Comparison of ENCODE assay signal across 19 cellular contexts in the genomic region with DNA sequence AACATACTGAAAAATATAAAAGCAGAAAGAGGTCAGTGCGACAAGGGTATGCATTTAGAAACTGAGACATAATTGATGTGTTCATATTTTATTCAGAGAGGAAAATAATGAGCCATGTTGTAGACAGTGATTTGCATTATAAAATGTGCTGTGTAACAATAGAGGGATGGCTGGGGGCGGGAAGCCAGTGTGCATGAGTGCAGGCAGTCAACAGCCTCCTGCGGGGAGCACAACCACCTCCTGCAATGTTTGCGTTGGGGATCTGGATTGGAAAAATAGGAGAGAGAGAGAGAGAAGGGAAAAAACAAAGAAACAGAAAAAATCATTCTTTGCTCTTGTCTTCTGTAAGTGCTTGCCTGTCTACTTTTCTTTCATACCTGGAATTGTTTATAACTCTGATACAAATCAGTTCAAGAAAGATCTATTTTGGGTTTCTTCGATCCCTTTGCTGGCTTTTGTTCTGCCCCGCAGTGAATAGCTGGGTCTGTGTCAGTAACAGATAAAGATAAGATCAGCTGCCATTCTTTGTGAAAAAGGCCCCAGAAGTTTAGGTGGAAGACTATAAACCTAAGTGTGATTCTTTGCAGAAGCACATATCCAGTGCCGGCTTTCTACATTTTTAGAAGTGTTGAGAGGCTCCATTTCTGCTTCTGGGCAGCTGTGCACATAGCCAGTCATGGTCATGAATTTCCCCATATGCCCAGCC.
"Had no signal": no experiment of that assay in that cellular context is flagged by ENCODE, and none has a peak within 500 bp of the region (broad histone marks: within the 10 kb centered on the region; RNA-seq: fewer than 3 reads in every experiment).

No MANE protein-coding gene starts in this region.

- H3K4me3 Mint-ChIP-seq: activated CD4-positive, alpha-beta T cell treated with anti-CD3 and anti-CD28 coated beads for 36 hours; activated naive CD8-positive, alpha-beta T cell treated with anti-CD3 and anti-CD28 coated beads for 36 hours; T-helper 17 cell had no signal

- H3K27me3 ChIP-seq: esophagus squamous epithelium, right atrium auricular region, tibial artery, uterus had no signal

- H3K36me3 Mint-ChIP-seq: activated naive CD8-positive, alpha-beta T cell treated with anti-CD3 and anti-CD28 coated beads for 36 hours had no signal

- ATAC-seq: activated CD4-positive, alpha-beta T cell treated with anti-CD3 and anti-CD28 coated beads for 36 hours; T-helper 17 cell had no signal

- H3K27me3 Mint-ChIP-seq: activated CD4-positive, alpha-beta T cell treated with anti-CD3 and anti-CD28 coated beads for 36 hours; T-helper 17 cell had no signal

- H3K27ac ChIP-seq: esophagus squamous epithelium, prostate gland, right atrium auricular region, tibial artery, uterus had no signal

- H3K9me3 Mint-ChIP-seq: activated naive CD8-positive, alpha-beta T cell treated with anti-CD3 and anti-CD28 coated beads for 36 hours had no signal

- DNase-seq: activated CD4-positive, alpha-beta T cell treated with anti-CD3 and anti-CD28 coated beads for 36 hours; activated CD4-positive, alpha-beta T cell treated with anti-CD3 and anti-CD28 coated beads, Interleukin-2, amount 50 U/mL, for 48 hours; activated naive CD4-positive, alpha-beta T cell; activated naive CD8-positive, alpha-beta T cell treated with anti-CD3 and anti-CD28 coated beads for 36 hours; activated T-cell treated with anti-CD3 and anti-CD28 coated beads for 4 hours; amniotic stem cell; effector CD8-positive, alpha-beta T cell; esophagus squamous epithelium; midbrain; stimulated activated CD4-positive, alpha-beta T cell treated with anti-CD3 and anti-CD28 coated beads, Interleukin-12 subunit alpha, Interleukin-12 subunit beta, amount 100 ng/mL, for 4 hours; stimulated activated CD4-positive, alpha-beta T cell treated with anti-CD3 and anti-CD28 coated beads, Interleukin-1b, Interleukin-23, amount 100 ng/mL, for 48 hours; stimulated activated CD8-positive, alpha-beta memory T cell treated with anti-CD3 and anti-CD28 coated beads, Interleukin-4, amount 100 ng/mL, for 48 hours; stimulated activated naive CD4-positive, alpha-beta T cell treated with Interleukin-2 at 50 U/mL for 16 hours; substantia nigra; T-helper 17 cell; tibial artery; uterus had no signal

- H3K36me3 ChIP-seq: esophagus squamous epithelium, prostate gland, right atrium auricular region, tibial artery, uterus had no signal

- H3K4me1 Mint-ChIP-seq: activated CD4-positive, alpha-beta T cell treated with anti-CD3 and anti-CD28 coated beads for 36 hours; activated naive CD8-positive, alpha-beta T cell treated with anti-CD3 and anti-CD28 coated beads for 36 hours; T-helper 17 cell had no signal

- H3K27ac Mint-ChIP-seq: activated CD4-positive, alpha-beta T cell treated with anti-CD3 and anti-CD28 coated beads for 36 hours; activated naive CD8-positive, alpha-beta T cell treated with anti-CD3 and anti-CD28 coated beads for 36 hours; T-helper 17 cell had no signal

- H3K4me1 ChIP-seq: esophagus squamous epithelium, prostate gland, right atrium auricular region, tibial artery, uterus had no signal

- H3K9me3 ChIP-seq: esophagus squamous epithelium, prostate gland, right atrium auricular region, tibial artery, uterus had no signal

- H3K4me3 ChIP-seq: esophagus squamous epithelium, prostate gland, right atrium auricular region, tibial artery, uterus had no signal
